Comparison of ENCODE assay signal across 20 cellular contexts in the genomic region with DNA sequence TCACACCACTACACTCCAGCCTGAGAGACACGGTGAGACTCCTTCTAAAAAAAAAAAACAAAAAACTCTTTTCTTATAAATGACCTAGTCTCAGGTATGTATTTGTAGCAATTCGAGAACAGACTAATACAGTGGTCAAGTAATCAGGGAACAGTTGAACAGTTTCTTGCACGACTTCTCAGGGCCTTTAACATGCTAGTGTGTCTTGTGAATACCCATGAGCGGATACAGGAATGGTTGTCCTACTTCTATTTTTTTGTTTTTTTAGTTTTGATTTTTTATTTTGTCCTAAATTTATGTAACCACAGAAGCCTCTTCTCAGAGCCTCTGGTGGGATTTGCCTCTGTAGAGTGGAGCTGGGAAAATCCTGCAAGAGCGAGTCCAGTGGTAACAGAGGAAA.
DNase-seq lines count a peak whose midpoint lies in the region; ATAC-seq and TF ChIP-seq lines count a peak whose summit lies in the region.
"Had no signal": no experiment of that assay in that cellular context is flagged by ENCODE, and none has a peak within 500 bp of the region (broad histone marks: within the 10 kb centered on the region; RNA-seq: fewer than 3 reads in every experiment).

No MANE protein-coding gene starts in this region.

- peak overlapping the region; percentile 17 for H3K18ac ChIP-seq in IMR-90 (ENCODE audit: low read depth, low read length)

- H3K4me2 ChIP-seq in IMR-90 (ENCODE audit: low read depth, low read length) (no peak overlapping the region), smooth muscle cell (peak overlapping the region; percentile 62)

- WGBS in IMR-90 (ENCODE audit: extremely low coverage in 2 of 2, insufficient read length in 1 of 2), 2 experiments, result no CpG with 5 or more reads among the region's 5 CpGs
- 95% methylated on average over 5 of the region's 5 CpGs for WGBS in smooth muscle cell (ENCODE audit: low lambda C conversion rate)

- no peak overlapping the region for H2BK5ac ChIP-seq in IMR-90 (ENCODE audit: low read depth, low read length, poor library complexity, severe bottlenecking)

- H3K9ac ChIP-seq in IMR-90 (ENCODE audit: low read depth, low read length) (no peak overlapping the region), smooth muscle cell (ENCODE audit: low read depth) (no peak overlapping the region)

- no peaks in the 10 kb centered on the region for H3K9me3 ChIP-seq in IMR-90 (ENCODE audit: control insufficient read depth, insufficient read depth, low read length)
- H3K9me3 ChIP-seq in smooth muscle cell (replicated peaks; ENCODE audit: low read depth), result no peaks in the 10 kb centered on the region
- H3K9me3 ChIP-seq: MG63 had no signal

- ATAC-seq in activated CD8-positive, alpha-beta memory T cell treated with anti-CD3 and anti-CD28 coated beads, Interleukin-2, amount 10 ng/mL, durations not matched to agents 7 days and 5 days, result no peak
- ATAC-seq in IMR-90 (ENCODE audit: low read depth), result no peak
- ATAC-seq in activated T-cell treated with anti-CD3 and anti-CD28 coated beads, Interleukin-2, amount 50 U/mL, for 4 hours, result no peak
- ATAC-seq in stimulated activated naive CD8-positive, alpha-beta T cell treated with anti-CD3 and anti-CD28 coated beads, Interleukin-15, amount 100 ng/mL, for 72 hours, result no peak

- H4K20me1 ChIP-seq in IMR-90 (ENCODE audit: insufficient read depth, low read length) (no peaks in the 10 kb centered on the region), smooth muscle cell (ENCODE audit: low read depth) (no peaks in the 10 kb centered on the region)

- H3K27me3 ChIP-seq in IMR-90 (ENCODE audit: control insufficient read depth, insufficient read depth, low read length) (peaks cover 6% of the 10 kb centered on the region), smooth muscle cell (ENCODE audit: low read depth) (no peaks in the 10 kb centered on the region)
- H3K27me3 ChIP-seq: MG63 had no signal

- peaks cover 22% of the 10 kb centered on the region for H3K27me3 Mint-ChIP-seq in activated CD8-positive, alpha-beta memory T cell treated with anti-CD3 and anti-CD28 coated beads, Interleukin-2, amount 10 ng/mL, durations not matched to agents 7 days and 5 days
- H3K27me3 Mint-ChIP-seq in activated T-cell treated with anti-CD3 and anti-CD28 coated beads, Interleukin-2, amount 50 U/mL, for 4 hours (ENCODE audit: low read depth), result peaks cover 4% of the 10 kb centered on the region
- H3K27me3 Mint-ChIP-seq in stimulated activated naive CD8-positive, alpha-beta T cell treated with anti-CD3 and anti-CD28 coated beads, Interleukin-15, amount 100 ng/mL, for 72 hours, result peaks cover 16% of the 10 kb centered on the region

- H3K27ac ChIP-seq in IMR-90 (ENCODE audit: insufficient read depth, low read length) (no peak overlapping the region; the same call in 1 of the 2 replicates), smooth muscle cell (ENCODE audit: low read depth) (no peak overlapping the region)

- no peaks in the 10 kb centered on the region for H3K36me3 Mint-ChIP-seq in activated CD8-positive, alpha-beta memory T cell treated with anti-CD3 and anti-CD28 coated beads, Interleukin-2, amount 10 ng/mL, durations not matched to agents 7 days and 5 days
- H3K36me3 Mint-ChIP-seq in activated T-cell treated with anti-CD3 and anti-CD28 coated beads, Interleukin-2, amount 50 U/mL, for 4 hours (ENCODE audit: insufficient read depth), result no peaks in the 10 kb centered on the region

- no peak for TF ChIP-seq POLR2A in IMR-90 (IDR thresholded peaks at IDR 0.05; ENCODE audit: low read depth, low read length)

- H2AFZ ChIP-seq in IMR-90 (replicated peaks; ENCODE audit: low read length, poor library complexity) (no peak overlapping the region), smooth muscle cell (ENCODE audit: low read depth) (no peak overlapping the region)

- no peaks in the 10 kb centered on the region for H3F3A ChIP-seq in smooth muscle cell (ENCODE audit: low read depth)

- H3K36me3 ChIP-seq in IMR-90 (ENCODE audit: control insufficient read depth, insufficient read depth, low read length) (no peaks in the 10 kb centered on the region), smooth muscle cell (ENCODE audit: low read depth) (no peaks in the 10 kb centered on the region)
- H3K36me3 ChIP-seq: MG63 had no signal

- peak; percentile 9 for DNase-seq in activated CD8-positive, alpha-beta memory T cell treated with anti-CD3 and anti-CD28 coated beads, Interleukin-2, amount 10 ng/mL, durations not matched to agents 7 days and 5 days
- no peak for DNase-seq in activated CD8-positive, alpha-beta memory T cell treated with anti-CD3 and anti-CD28 coated beads for 24 hours
- no peak for DNase-seq in IMR-90
- peak; percentile 12 for DNase-seq in ecto neural progenitor cell (ENCODE audit: low spot score)
- DNase-seq in smooth muscle cell (lab: John Stamatoyannopoulos, UW; ENCODE audit: unreplicated experiment), result no peak
- DNase-seq in activated T-cell treated with anti-CD3 and anti-CD28 coated beads, Interleukin-2, amount 50 U/mL, for 4 hours, result no peak
- no peak for DNase-seq in T-helper 9 cell
- no peak for DNase-seq in stimulated activated naive CD8-positive, alpha-beta T cell treated with anti-CD3 and anti-CD28 coated beads, Interleukin-15, amount 100 ng/mL, for 72 hours
- DNase-seq: 8988T, COR-L47, DMS153, GOT3, Karpas-422, NCI-H1092, NCI-H146, NCI-H2081 treated with DMSO at 0.1 percent for 48 hours, NCI-H510A treated with DMSO at 0.1 percent for 48 hours, NCI-H82 had no signal

- dilution Hi-C loops in IMR-90 (cut with HindIII; ENCODE audit: low sequenced_read_pairs, unreplicated experiment), result no loop called here

- H3K56ac ChIP-seq in IMR-90 (ENCODE audit: extremely low read depth, insufficient read depth, low read length), result no peak overlapping the region

- CTCF ChIA-PET in activated CD8-positive, alpha-beta memory T cell treated with anti-CD3 and anti-CD28 coated beads, Interleukin-2, amount 10 ng/mL, durations not matched to agents 7 days and 5 days (lab: Charles Lee), result no interaction called here
- CTCF ChIA-PET in IMR-90 (lab: Yijun Ruan, JAX), result interaction anchor here (0.6 to 1.3 kb wide), 2 partner anchors 9 to 38 kb away, joined by 3 to 5 read pairs; no protein-coding TSS in a partner anchor

- no peak overlapping the region for H3K4me3 Mint-ChIP-seq in activated CD8-positive, alpha-beta memory T cell treated with anti-CD3 and anti-CD28 coated beads, Interleukin-2, amount 10 ng/mL, durations not matched to agents 7 days and 5 days
- no peak overlapping the region for H3K4me3 Mint-ChIP-seq in activated T-cell treated with anti-CD3 and anti-CD28 coated beads, Interleukin-2, amount 50 U/mL, for 4 hours
- H3K4me3 Mint-ChIP-seq in stimulated activated naive CD8-positive, alpha-beta T cell treated with anti-CD3 and anti-CD28 coated beads, Interleukin-15, amount 100 ng/mL, for 72 hours, result no peak overlapping the region

- no peak overlapping the region for H2BK20ac ChIP-seq in IMR-90 (ENCODE audit: low read depth, low read length)

- H3K23ac ChIP-seq in IMR-90 (ENCODE audit: low read depth, low read length), result no peak overlapping the region

- no peak overlapping the region for H4K5ac ChIP-seq in IMR-90 (ENCODE audit: low read depth, low read length)

- H3K27ac Mint-ChIP-seq in activated CD8-positive, alpha-beta memory T cell treated with anti-CD3 and anti-CD28 coated beads, Interleukin-2, amount 10 ng/mL, durations not matched to agents 7 days and 5 days, result no peak overlapping the region
- no peak overlapping the region for H3K27ac Mint-ChIP-seq in stimulated activated naive CD8-positive, alpha-beta T cell treated with anti-CD3 and anti-CD28 coated beads, Interleukin-15, amount 100 ng/mL, for 72 hours

- no peaks in the 10 kb centered on the region for H3K9me1 ChIP-seq in IMR-90 (ENCODE audit: insufficient read depth, low read length)

- POLR2A ChIA-PET in IMR-90 (lab: Charles Lee; ENCODE audit: unreplicated experiment), result no interaction called here

- H3K4me3 ChIP-seq in IMR-90 (ENCODE audit: insufficient read depth, low read depth, low read length) (no peak overlapping the region), smooth muscle cell (no peak overlapping the region)
- H3K4me3 ChIP-seq: MG63 had no signal

- no peak overlapping the region for H3K4ac ChIP-seq in IMR-90 (ENCODE audit: low read depth, low read length)

- no peak overlapping the region for H2AK9ac ChIP-seq in IMR-90 (replicated peaks; ENCODE audit: low read depth, low read length, poor library complexity)

- in situ Hi-C loops in IMR-90 (cut with MboI; ENCODE audit: low sequenced_read_pairs), result no loop called here

- no TSS peak for BruUV-seq in IMR-90 (replicated peaks; lab: Mats Ljungman, UMichigan)

- no peak overlapping the region for H2AK5ac ChIP-seq in IMR-90 (ENCODE audit: low read depth, low read length)

- H2BK120ac ChIP-seq in IMR-90 (ENCODE audit: low read depth, low read length), result no peak overlapping the region; the same call in 1 of the 2 replicates

- TF ChIP-seq CTCF in IMR-90 (conservative IDR thresholded peaks at IDR 0.05; ENCODE audit: low read depth, low read length), result no peak
- TF ChIP-seq CTCF in smooth muscle cell (IDR thresholded peaks at IDR 0.05; ENCODE audit: borderline replicate concordance, insufficient read depth, poor library complexity, severe bottlenecking), result no peak

- H3K4me1 ChIP-seq in IMR-90 (ENCODE audit: control insufficient read depth, insufficient read depth, low read length), result peaks cover 7% of the 10 kb centered on the region
- H3K4me1 ChIP-seq in smooth muscle cell (ENCODE audit: low read depth), result no peaks in the 10 kb centered on the region

- no peak overlapping the region; a peak in 1 of 4 replicates for H4K8ac ChIP-seq in IMR-90 (ENCODE audit: low read depth in 2 of 2, low read length in 2 of 2)

- H3K79me1 ChIP-seq in IMR-90 (ENCODE audit: low read depth in 1 of 2, low read length in 2 of 2), result no peaks in the 10 kb centered on the region

- no peak overlapping the region for H3K14ac ChIP-seq in IMR-90 (replicated peaks; ENCODE audit: low read depth, low read length)

- peak overlapping the region; percentile 51 for H4K91ac ChIP-seq in IMR-90 (ENCODE audit: insufficient read depth, low read depth, low read length)

- no peak overlapping the region for H2BK15ac ChIP-seq in IMR-90 (ENCODE audit: low read depth, low read length)

- H3K9me3 Mint-ChIP-seq in activated CD8-positive, alpha-beta memory T cell treated with anti-CD3 and anti-CD28 coated beads, Interleukin-2, amount 10 ng/mL, durations not matched to agents 7 days and 5 days (ENCODE audit: low read depth), result no peaks in the 10 kb centered on the region
- no peaks in the 10 kb centered on the region for H3K9me3 Mint-ChIP-seq in activated T-cell treated with anti-CD3 and anti-CD28 coated beads, Interleukin-2, amount 50 U/mL, for 4 hours
- H3K9me3 Mint-ChIP-seq in stimulated activated naive CD8-positive, alpha-beta T cell treated with anti-CD3 and anti-CD28 coated beads, Interleukin-15, amount 100 ng/mL, for 72 hours, result no peaks in the 10 kb centered on the region
- H3K9me3 Mint-ChIP-seq: HFFc6 had no signal

- no peak for TF ChIP-seq RAD21 in IMR-90 (IDR thresholded peaks at IDR 0.05; ENCODE audit: low read length)

- no peaks in the 10 kb centered on the region for H3K79me2 ChIP-seq in smooth muscle cell (ENCODE audit: low read depth)

- peaks cover 4% of the 10 kb centered on the region for H3K4me1 Mint-ChIP-seq in activated CD8-positive, alpha-beta memory T cell treated with anti-CD3 and anti-CD28 coated beads, Interleukin-2, amount 10 ng/mL, durations not matched to agents 7 days and 5 days
- no peaks in the 10 kb centered on the region for H3K4me1 Mint-ChIP-seq in activated T-cell treated with anti-CD3 and anti-CD28 coated beads, Interleukin-2, amount 50 U/mL, for 4 hours (ENCODE audit: low read depth)
- H3K4me1 Mint-ChIP-seq in stimulated activated naive CD8-positive, alpha-beta T cell treated with anti-CD3 and anti-CD28 coated beads, Interleukin-15, amount 100 ng/mL, for 72 hours, result peaks cover 7% of the 10 kb centered on the region

- intact Hi-C loops in IMR-90 (cut with micrococcal nuclease), result no loop called here

Comparison
In these comparisons a context has a peak if more than half of its experiments do, and no peak if none do; other contexts are left out.
1. DNase-seq: peak in activated CD8-positive, alpha-beta memory T cell treated with anti-CD3 and anti-CD28 coated beads, Interleukin-2, amount 10 ng/mL, durations not matched to agents 7 days and 5 days (single experiment) and ecto neural progenitor cell (single experiment); none in activated CD8-positive, alpha-beta memory T cell treated with anti-CD3 and anti-CD28 coated beads for 24 hours (single experiment), IMR-90 (single experiment), smooth muscle cell (single experiment), activated T-cell treated with anti-CD3 and anti-CD28 coated beads, Interleukin-2, amount 50 U/mL, for 4 hours (single experiment), T-helper 9 cell (single experiment) and stimulated activated naive CD8-positive, alpha-beta T cell treated with anti-CD3 and anti-CD28 coated beads, Interleukin-15, amount 100 ng/mL, for 72 hours (0 of 2).